ENCODE assay signal across 18 cellular contexts in the genomic region with DNA sequence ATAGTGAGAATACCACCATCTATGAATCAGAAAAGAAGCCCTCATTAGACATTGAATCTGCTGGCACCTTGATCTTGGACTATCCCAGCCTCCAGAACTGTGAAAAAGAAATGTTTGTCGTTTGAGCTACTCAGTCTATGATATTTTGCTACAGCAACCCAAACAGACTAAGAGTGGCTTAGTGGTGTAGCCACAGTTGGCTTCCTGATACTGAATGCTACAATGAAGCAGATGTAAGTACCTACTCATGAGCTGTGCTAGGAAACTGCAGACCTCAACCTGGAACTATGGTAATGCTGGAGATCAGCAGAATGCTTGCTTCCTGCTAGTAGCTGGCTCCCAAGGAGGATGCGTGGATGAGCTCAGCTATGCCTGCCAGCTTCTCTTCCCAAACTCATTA.
"Had no signal": no experiment of that assay in that cellular context is flagged by ENCODE, and none has a peak within 500 bp of the region (broad histone marks: within the 10 kb centered on the region; RNA-seq: fewer than 3 reads in every experiment).

No MANE protein-coding gene starts in this region.

- H3K36me3 Mint-ChIP-seq: memory B cell, naive B cell, type B pancreatic cell had no signal

- H3K4me1 Mint-ChIP-seq: memory B cell, naive B cell, nephron had no signal

- H3K4me3 Mint-ChIP-seq: memory B cell, naive B cell, nephron, type B pancreatic cell had no signal

- H3K27ac Mint-ChIP-seq: memory B cell, naive B cell, nephron, type B pancreatic cell had no signal

- ATAC-seq: foreskin keratinocyte, left cardiac atrium, lower lobe of right lung had no signal

- H3K9me3 Mint-ChIP-seq: memory B cell, nephron, type B pancreatic cell had no signal

- DNase-seq: colonic mucosa; dermis blood vessel endothelial cell; erythroblast; foreskin keratinocyte; kidney; left cardiac atrium; left ventricle myocardium inferior; lower lobe of right lung; naive B cell; posterior cingulate gyrus; sigmoid colon; stimulated activated CD4-positive, alpha-beta T cell treated with anti-CD3 and anti-CD28 coated beads, Interleukin-2, amount 100 ng/mL, for 24 hours; stimulated activated CD4-positive, alpha-beta T cell treated with anti-CD3 and anti-CD28 coated beads, Interleukin-4, amount 100 ng/mL, for 4 hours; stimulated activated naive CD4-positive, alpha-beta T cell; thyroid gland had no signal
